In the genomic region with DNA sequence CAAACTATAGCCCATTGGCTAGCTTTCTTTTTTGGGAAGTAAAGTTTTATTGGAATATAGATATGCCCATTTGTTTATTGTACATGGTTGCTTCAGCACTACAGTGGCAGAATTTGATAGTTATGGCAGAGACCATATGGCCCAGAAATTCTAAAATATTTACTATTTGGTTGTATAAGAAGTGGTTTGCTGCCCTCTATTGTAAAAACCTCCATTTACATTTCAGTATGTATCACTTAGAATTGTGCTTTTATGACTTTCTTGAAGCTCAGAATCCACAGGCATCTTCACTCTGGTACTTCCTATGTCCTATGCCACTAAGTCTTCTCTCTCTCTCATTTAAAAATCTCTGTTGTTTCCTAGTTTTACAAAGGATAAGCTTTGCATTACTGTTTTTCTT, we compare ENCODE assay signal across 17 cellular contexts. TPM values are rescaled to one million over a fixed set of nuclear protein-coding genes. Genes with fewer than 3 reads are reported as not detected.
DNase-seq lines count a peak whose midpoint lies in the region; ATAC-seq and TF ChIP-seq lines count a peak whose summit lies in the region.
"Had no signal": no experiment of that assay in that cellular context is flagged by ENCODE, and none has a peak within 500 bp of the region (broad histone marks: within the 10 kb centered on the region; RNA-seq: fewer than 3 reads in every experiment).

No MANE protein-coding gene starts in this region.

- peaks cover 17% of the 10 kb centered on the region for H3K4me1 ChIP-seq in DND-41 (ENCODE audit: insufficient read depth, low read length)
- no peaks in the 10 kb centered on the region for H3K4me1 ChIP-seq in RWPE2 (ENCODE audit: insufficient read depth, poor library complexity, severe bottlenecking)
- H3K4me1 ChIP-seq in foreskin keratinocyte, result no peaks in the 10 kb centered on the region
- H3K4me1 ChIP-seq: prostate gland had no signal

- no peaks in the 10 kb centered on the region for H3K36me3 ChIP-seq in DND-41 (ENCODE audit: insufficient read depth, low read length)
- H3K36me3 ChIP-seq in RWPE2 (ENCODE audit: low read depth), result no peaks in the 10 kb centered on the region
- H3K36me3 ChIP-seq: prostate gland had no signal

- in situ Hi-C loops in KBM-7 (cut with MboI; ENCODE audit: low pct_unique_long_range_greater_than_20kb, low sequenced_read_pairs), result no loop called here

- H2AFZ ChIP-seq in DND-41 (ENCODE audit: low read depth, low read length), result no peak overlapping the region

- H3K4me2 ChIP-seq in DND-41 (ENCODE audit: insufficient read depth, low read length), result no peak overlapping the region

- no peaks in the 10 kb centered on the region; the same call in none of the 2 replicates for H3K79me2 ChIP-seq in DND-41 (ENCODE audit: insufficient read depth, low read length)

- ATAC-seq in DND-41 (ENCODE audit: insufficient read depth, low read depth) (no peak), RWPE2 (ENCODE audit: low read depth) (no peak), foreskin keratinocyte (no peak), GM21390 (IDR thresholded peaks at IDR 0.05; ENCODE audit: unreplicated experiment) (no peak)
- ATAC-seq: CD8-positive, alpha-beta T cell had no signal

- TF ChIP-seq CTCF in DND-41 (IDR thresholded peaks at IDR 0.05; ENCODE audit: borderline replicate concordance, extremely low read depth, low read length, poor library complexity, severe bottlenecking) (peak; percentile 50), RWPE2 (IDR thresholded peaks at IDR 0.05; ENCODE audit: poor library complexity, severe bottlenecking) (peak; percentile 4), foreskin keratinocyte (conservative IDR thresholded peaks at IDR 0.05) (peak; percentile 56)

- H3K27ac ChIP-seq in DND-41 (ENCODE audit: low read length) (peak overlapping the region; percentile 32; the same call in 1 of the 2 replicates), RWPE2 (ENCODE audit: poor library complexity, severe bottlenecking) (no peak overlapping the region), foreskin keratinocyte (no peak overlapping the region)
- H3K27ac ChIP-seq: epithelial cell of prostate, prostate gland had no signal

- H3K27me3 ChIP-seq in DND-41 (ENCODE audit: insufficient read depth, low read length, poor library complexity) (no peaks in the 10 kb centered on the region), RWPE2 (ENCODE audit: insufficient read depth, poor library complexity, severe bottlenecking) (no peaks in the 10 kb centered on the region), foreskin keratinocyte (no peaks in the 10 kb centered on the region)

- no peak overlapping the region for H3K9ac ChIP-seq in DND-41 (ENCODE audit: low read depth, low read length)

- H4K20me1 ChIP-seq in DND-41 (ENCODE audit: insufficient read depth, low read length), result no peaks in the 10 kb centered on the region

- H3K4me3 ChIP-seq in DND-41 (ENCODE audit: low read depth in 1 of 2, low read length in 2 of 2) (no peak overlapping the region), RWPE2 (ENCODE audit: severe bottlenecking) (no peak overlapping the region)
- H3K4me3 ChIP-seq: prostate gland had no signal

- DNase-seq in DND-41 (no peak), KBM-7 (peak; percentile 45), RWPE2 (ENCODE audit: low spot score) (no peak), foreskin keratinocyte (peak in 1 of 2 donors; percentile 10), medulla oblongata (ENCODE audit: extremely low spot score) (no peak), NCI-H1417 treated with DMSO at 0.1 percent for 48 hours (lab: John Stamatoyannopoulos, UW) (no peak), globus pallidus (ENCODE audit: low spot score) (no peak)
- DNase-seq: activated CD4-positive, alpha-beta T cell treated with anti-CD3 and anti-CD28 coated beads for 4 hours; CD8-positive, alpha-beta T cell; GOT3; midbrain; NCI-H446 treated with DMSO at 0.1 percent for 48 hours; stimulated activated CD4-positive, alpha-beta T cell treated with anti-CD3 and anti-CD28 coated beads, Interleukin-4, amount 100 ng/mL, for 1 hour; SW 1271 had no signal

- H3K9me3 ChIP-seq in DND-41 (ENCODE audit: insufficient read depth, low read length, severe bottlenecking) (peaks cover 6% of the 10 kb centered on the region), RWPE2 (ENCODE audit: severe bottlenecking) (no peaks in the 10 kb centered on the region)
- H3K9me3 ChIP-seq: prostate gland had no signal

RNA-seq across cellular contexts. Expression of gene DLEU7, which starts 37.7 kb away (rescaled TPM):
- total RNA-seq in foreskin keratinocyte, result not detected in 2 replicates
- not detected in 2 replicates for polyA plus RNA-seq in foreskin keratinocyte
- total RNA-seq: CD8-positive, alpha-beta T cell had no signal

Comparison
In these comparisons a context has a peak if more than half of its experiments do, and no peak if none do; other contexts are left out.
1. CTCF ChIP-seq: peak in every context shown above with its lines; median percentile 56 in foreskin keratinocyte; 50 in DND-41; 4 in RWPE2.